In the genomic region with DNA sequence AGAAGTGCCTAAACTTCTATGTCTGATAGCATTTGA, we compare ENCODE assay signal across 1 cellular context.
TF ChIP-seq lines count a peak whose summit lies in the region.

A gene (plus strand): TSS at position 17 of the 36 bp plus-strand sequence. CDS start 127 bp downstream, outside the sequence.

TF ChIP-seq in IMR-90, 13 proteins besides CTCF, POLR2A, EP300 and RAD21:
- TF ChIP-seq CHD1 (IDR thresholded peaks at IDR 0.05; ENCODE audit: low read depth, low read length), result no peak
- no peak for TF ChIP-seq MAZ (IDR thresholded peaks at IDR 0.05; ENCODE audit: borderline replicate concordance, low read depth, low read length)
- no peak for TF ChIP-seq BHLHE40 (IDR thresholded peaks at IDR 0.05; ENCODE audit: low read depth, low read length)
- TF ChIP-seq RCOR1 (IDR thresholded peaks at IDR 0.05; ENCODE audit: insufficient replicate concordance, low read length), result no peak
- no peak for TF ChIP-seq NFE2L2 (IDR thresholded peaks at IDR 0.05; ENCODE audit: low read depth, low read length)
- TF ChIP-seq SMC3 (IDR thresholded peaks at IDR 0.05; ENCODE audit: low read depth, low read length), result no peak
- TF ChIP-seq MAFK (IDR thresholded peaks at IDR 0.05; ENCODE audit: low read depth, low read length), result no peak
- TF ChIP-seq RFX5 (IDR thresholded peaks at IDR 0.05; ENCODE audit: low read depth, low read length), result no peak
- no peak for TF ChIP-seq MXI1 (IDR thresholded peaks at IDR 0.05; ENCODE audit: borderline replicate concordance, low read depth, low read length)
- no peak for TF ChIP-seq FOS (IDR thresholded peaks at IDR 0.05; ENCODE audit: low read depth, low read length)
- no peak for TF ChIP-seq CEBPB (IDR thresholded peaks at IDR 0.05; ENCODE audit: low read depth, low read length)
- TF ChIP-seq, protein P1, sequence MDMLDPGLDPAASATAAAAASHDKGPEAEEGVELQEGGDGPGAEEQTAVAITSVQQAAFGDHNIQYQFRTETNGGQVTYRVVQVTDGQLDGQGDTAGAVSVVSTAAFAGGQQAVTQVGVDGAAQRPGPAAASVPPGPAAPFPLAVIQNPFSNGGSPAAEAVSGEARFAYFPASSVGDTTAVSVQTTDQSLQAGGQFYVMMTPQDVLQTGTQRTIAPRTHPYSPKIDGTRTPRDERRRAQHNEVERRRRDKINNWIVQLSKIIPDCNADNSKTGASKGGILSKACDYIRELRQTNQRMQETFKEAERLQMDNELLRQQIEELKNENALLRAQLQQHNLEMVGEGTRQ (IDR thresholded peaks at IDR 0.05; ENCODE audit: low read depth, low read length), result no peak
- TF ChIP-seq, protein P2, sequence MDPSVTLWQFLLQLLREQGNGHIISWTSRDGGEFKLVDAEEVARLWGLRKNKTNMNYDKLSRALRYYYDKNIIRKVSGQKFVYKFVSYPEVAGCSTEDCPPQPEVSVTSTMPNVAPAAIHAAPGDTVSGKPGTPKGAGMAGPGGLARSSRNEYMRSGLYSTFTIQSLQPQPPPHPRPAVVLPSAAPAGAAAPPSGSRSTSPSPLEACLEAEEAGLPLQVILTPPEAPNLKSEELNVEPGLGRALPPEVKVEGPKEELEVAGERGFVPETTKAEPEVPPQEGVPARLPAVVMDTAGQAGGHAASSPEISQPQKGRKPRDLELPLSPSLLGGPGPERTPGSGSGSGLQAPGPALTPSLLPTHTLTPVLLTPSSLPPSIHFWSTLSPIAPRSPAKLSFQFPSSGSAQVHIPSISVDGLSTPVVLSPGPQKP (IDR thresholded peaks at IDR 0.05; ENCODE audit: borderline replicate concordance, low read depth, low read length), result no peak
